ENCODE assay signal across 14 cellular contexts in genomic region chr14:77638738-77639137, GRCh38. TPM values are rescaled to one million over a fixed set of nuclear protein-coding genes. Genes with fewer than 3 reads are reported as not detected.
A peak's percentile ranks its signal among the peaks of the same experiment; 100 is the strongest.
DNase-seq lines count a peak whose midpoint lies in the region; ATAC-seq and TF ChIP-seq lines count a peak whose summit lies in the region.
"Had no signal": no experiment of that assay in that cellular context is flagged by ENCODE, and none has a peak within 500 bp of the region (broad histone marks: within the 10 kb centered on the region; RNA-seq: fewer than 3 reads in every experiment).

No MANE protein-coding gene starts in this region.

- H4K20me1 ChIP-seq in hepatocyte (ENCODE audit: insufficient read depth, poor library complexity, severe bottlenecking): no peaks in the 10 kb centered on the region

- H3K9ac ChIP-seq in adipocyte (ENCODE audit: low read length): no peak overlapping the region

- H3K9me3 Mint-ChIP-seq in HFFc6 (peaks cover 22% of the 10 kb centered on the region), natural killer cell (no peaks in the 10 kb centered on the region)
- H3K9me3 Mint-ChIP-seq: activated naive CD4-positive, alpha-beta T cell treated with anti-CD3 and anti-CD28 coated beads, Interleukin-2, amount 50 U/mL, for 24 hours had no signal

- H3K9me3 ChIP-seq in adipocyte (ENCODE audit: control insufficient read depth, low read length) (peaks cover 8% of the 10 kb centered on the region), hepatocyte (ENCODE audit: low read depth) (no peaks in the 10 kb centered on the region)
- H3K9me3 ChIP-seq: testis had no signal

- peaks cover 2% of the 10 kb centered on the region; the same call in 1 of the 2 replicates for H3K27me3 Mint-ChIP-seq in HFFc6 (ENCODE audit: insufficient read depth)
- no peaks in the 10 kb centered on the region for H3K27me3 Mint-ChIP-seq in natural killer cell (ENCODE audit: low read depth in 2 of 2)
- H3K27me3 Mint-ChIP-seq: activated naive CD4-positive, alpha-beta T cell treated with anti-CD3 and anti-CD28 coated beads, Interleukin-2, amount 50 U/mL, for 24 hours had no signal

- H2AFZ ChIP-seq in hepatocyte: peak overlapping the region; percentile 39

- peak overlapping the region; percentile 88 for H3K27ac Mint-ChIP-seq in HFFc6
- no peak overlapping the region for H3K27ac Mint-ChIP-seq in natural killer cell
- H3K27ac Mint-ChIP-seq: activated CD8-positive, alpha-beta T cell treated with anti-CD3 and anti-CD28 coated beads, Interleukin-2, amount 10 ng/mL, durations not matched to agents 7 days and 5 days; activated naive CD4-positive, alpha-beta T cell treated with anti-CD3 and anti-CD28 coated beads, Interleukin-2, amount 50 U/mL, for 24 hours; T-helper 17 cell had no signal

- no peaks in the 10 kb centered on the region for H3K79me2 ChIP-seq in hepatocyte

- no peaks in the 10 kb centered on the region for H3K27me3 ChIP-seq in adipocyte (replicated peaks; ENCODE audit: control insufficient read depth, insufficient read depth, low read length)
- H3K27me3 ChIP-seq in hepatocyte: no peaks in the 10 kb centered on the region
- H3K27me3 ChIP-seq: dorsolateral prefrontal cortex, testis had no signal

- no peaks in the 10 kb centered on the region for H3K9me2 ChIP-seq in hepatocyte (replicated peaks; ENCODE audit: insufficient read depth)

- intact Hi-C loops in natural killer cell (cut with micrococcal nuclease): no loop called here

- H3K36me3 ChIP-seq in adipocyte (ENCODE audit: control insufficient read depth, insufficient read depth, low read length, severe bottlenecking) (no peaks in the 10 kb centered on the region), hepatocyte (replicated peaks; ENCODE audit: insufficient read depth, low read depth) (no peaks in the 10 kb centered on the region)

- no peak for ATAC-seq in GM21526 (IDR thresholded peaks at IDR 0.05; ENCODE audit: low FRiP score, unreplicated experiment)
- no peak for ATAC-seq in HG02763 (IDR thresholded peaks at IDR 0.05; ENCODE audit: unreplicated experiment)
- no peak for ATAC-seq in natural killer cell
- ATAC-seq: activated CD8-positive, alpha-beta T cell treated with anti-CD3 and anti-CD28 coated beads, Interleukin-2, amount 10 ng/mL, durations not matched to agents 7 days and 5 days; T-helper 17 cell had no signal

- H3K4me3 ChIP-seq in adipocyte (ENCODE audit: low read length) (no peak overlapping the region), hepatocyte (no peak overlapping the region)
- H3K4me3 ChIP-seq: dorsolateral prefrontal cortex, testis had no signal

- peak; percentile 46 for DNase-seq in A172 (ENCODE audit: low spot score)
- DNase-seq in HFFc6: peak; percentile 96
- DNase-seq in adipocyte (ENCODE audit: low read depth): peak; percentile 70
- peak; percentile 53 for DNase-seq in hepatocyte (ENCODE audit: low spot score)
- no peak for DNase-seq in stimulated activated CD4-positive, alpha-beta T cell treated with anti-CD3 and anti-CD28 coated beads, Interleukin-15, amount 100 ng/mL, for 24 hours
- no peak for DNase-seq in natural killer cell
- DNase-seq: activated CD8-positive, alpha-beta T cell treated with anti-CD3 and anti-CD28 coated beads, Interleukin-2, amount 10 ng/mL, durations not matched to agents 7 days and 5 days; dorsolateral prefrontal cortex; NCI-H187; T-helper 17 cell; testis had no signal

- H3K36me3 Mint-ChIP-seq in HFFc6 (ENCODE audit: low read depth) (peaks cover 7% of the 10 kb centered on the region; the same call in 1 of the 2 replicates), natural killer cell (no peaks in the 10 kb centered on the region)

- H3K4me1 ChIP-seq in adipocyte (ENCODE audit: control insufficient read depth, insufficient read depth, low read length) (peaks cover 19% of the 10 kb centered on the region), hepatocyte (ENCODE audit: insufficient read depth) (peaks cover 3% of the 10 kb centered on the region)

- H3K27ac ChIP-seq in hepatocyte: peak overlapping the region; percentile 78
- H3K27ac ChIP-seq: dorsolateral prefrontal cortex, testis had no signal

- 42% methylated on average over 2 of the region's 2 CpGs for WGBS in hepatocyte (ENCODE audit: low lambda C conversion rate, missing lambda C conversion rate)

- H3K4me1 Mint-ChIP-seq in HFFc6 (ENCODE audit: low read depth) (peaks cover 45% of the 10 kb centered on the region), natural killer cell (peaks cover 14 to 16% of the 10 kb centered on the region in 2 donors)

- no peak for TF ChIP-seq CTCF in HFFc6 (IDR thresholded peaks at IDR 0.05)
- TF ChIP-seq CTCF in hepatocyte (IDR thresholded peaks at IDR 0.05; ENCODE audit: poor library complexity): no peak
- TF ChIP-seq CTCF in natural killer cell (IDR thresholded peaks at IDR 0.05): no peak

- H3K4me3 Mint-ChIP-seq in HFFc6: peak overlapping the region; percentile 48
- no peak overlapping the region for H3K4me3 Mint-ChIP-seq in natural killer cell
- H3K4me3 Mint-ChIP-seq: activated CD8-positive, alpha-beta T cell treated with anti-CD3 and anti-CD28 coated beads, Interleukin-2, amount 10 ng/mL, durations not matched to agents 7 days and 5 days; activated naive CD4-positive, alpha-beta T cell treated with anti-CD3 and anti-CD28 coated beads, Interleukin-2, amount 50 U/mL, for 24 hours; T-helper 17 cell had no signal

- peak overlapping the region; percentile 33 for H3K4me2 ChIP-seq in hepatocyte

RNA-seq across cellular contexts. Expression of gene SPTLC2, which starts 22.3 kb away (rescaled TPM):
- total RNA-seq in A172 (2014; rRNA removed; shearing (Covaris generic)): 17.6 and 23.0 TPM in 2 replicates
- total RNA-seq in HFFc6 (2021; fragmentation: NEBNext Ultra II Directional; extraction: Animal tissue kit (Norgen Biotek cat#: 25700)): 10 to 100 TPM; 51.2 to 59.2 (median 52.3) TPM
- 33.6 and 34.3 TPM in 2 replicates for total RNA-seq in hepatocyte
- 31.4 and 34.2 TPM in 2 replicates for polyA plus RNA-seq in hepatocyte
- 10 to 100 TPM; 35.2 to 58.6 (median 50.4) TPM for total RNA-seq in natural killer cell

Comparison
In these comparisons a context has a peak if more than half of its experiments do, and no peak if none do; other contexts are left out.
1. DNase-seq: peak in A172 (single experiment), HFFc6 (single experiment), adipocyte (single experiment) and hepatocyte (single experiment); none in stimulated activated CD4-positive, alpha-beta T cell treated with anti-CD3 and anti-CD28 coated beads, Interleukin-15, amount 100 ng/mL, for 24 hours (single experiment) and natural killer cell (single experiment).